ENCODE assay signal across 14 cellular contexts in genomic region chr9:98551511-98552286, GRCh38.
DNase-seq lines count a peak whose midpoint lies in the region; FAIRE-seq and TF ChIP-seq lines count a peak whose summit lies in the region.
"Had no signal": no experiment of that assay in that cellular context is flagged by ENCODE, and none has a peak within 500 bp of the region (broad histone marks: within the 10 kb centered on the region; RNA-seq: fewer than 3 reads in every experiment).

No MANE protein-coding gene starts in this region.

- WGBS in prostate gland, result 52% methylated on average over 11 of the region's 11 CpGs

- no peaks in the 10 kb centered on the region for H4K20me1 ChIP-seq in astrocyte (ENCODE audit: insufficient read depth, low read length)

- H3K79me2 ChIP-seq in astrocyte (ENCODE audit: insufficient read depth, low read length), result no peaks in the 10 kb centered on the region

- H3K4me1 Mint-ChIP-seq in astrocyte (ENCODE audit: low read depth, unreplicated experiment), result peaks cover 28% of the 10 kb centered on the region
- no peaks in the 10 kb centered on the region for H3K4me1 Mint-ChIP-seq in activated CD4-positive, alpha-beta T cell treated with anti-CD3 and anti-CD28 coated beads, Interleukin-2, amount 10 ng/mL, durations not matched to agents 24 days and 14 days

- POLR2A ChIA-PET in HEK293 (lab: Yijun Ruan, JAX), result no interaction called here

- H3K9ac ChIP-seq in astrocyte (ENCODE audit: low read length), result peak overlapping the region; percentile 46

- H3K27ac Mint-ChIP-seq in astrocyte (ENCODE audit: unreplicated experiment), result peak overlapping the region; percentile 70
- H3K27ac Mint-ChIP-seq in activated CD4-positive, alpha-beta T cell treated with anti-CD3 and anti-CD28 coated beads, Interleukin-2, amount 10 ng/mL, durations not matched to agents 24 days and 14 days, result no peak overlapping the region

- H3K9me3 Mint-ChIP-seq in astrocyte (ENCODE audit: unreplicated experiment), result no peaks in the 10 kb centered on the region
- H3K9me3 Mint-ChIP-seq in activated CD4-positive, alpha-beta T cell treated with anti-CD3 and anti-CD28 coated beads, Interleukin-2, amount 10 ng/mL, durations not matched to agents 24 days and 14 days, result no peaks in the 10 kb centered on the region

- no peak overlapping the region for H2AFZ ChIP-seq in astrocyte (ENCODE audit: low read depth, low read length)

- no peak overlapping the region for H3K27ac ChIP-seq in HEK293 (ENCODE audit: extremely low read depth, low read depth, low read length)
- H3K27ac ChIP-seq in astrocyte (ENCODE audit: low read depth, low read length), result peak overlapping the region; percentile 71
- H3K27ac ChIP-seq in prostate gland, result no peak overlapping the region
- H3K27ac ChIP-seq: lower lobe of right lung, ovary had no signal

- no peaks in the 10 kb centered on the region for H3K36me3 Mint-ChIP-seq in astrocyte (ENCODE audit: low read depth, unreplicated experiment)
- no peaks in the 10 kb centered on the region for H3K36me3 Mint-ChIP-seq in activated CD4-positive, alpha-beta T cell treated with anti-CD3 and anti-CD28 coated beads, Interleukin-2, amount 10 ng/mL, durations not matched to agents 24 days and 14 days (ENCODE audit: low read depth)

- intact Hi-C loops in activated CD4-positive, alpha-beta T cell treated with anti-CD3 and anti-CD28 coated beads, Interleukin-2, amount 10 ng/mL, durations not matched to agents 24 days and 14 days (cut with micrococcal nuclease), result no loop called here
- intact Hi-C loops in prostate gland (cut with DNase I), result no loop called here

- peaks cover 14% of the 10 kb centered on the region for H3K27me3 Mint-ChIP-seq in astrocyte (ENCODE audit: low read depth, unreplicated experiment)
- H3K27me3 Mint-ChIP-seq in activated CD4-positive, alpha-beta T cell treated with anti-CD3 and anti-CD28 coated beads, Interleukin-2, amount 10 ng/mL, durations not matched to agents 24 days and 14 days, result peaks cover 12% of the 10 kb centered on the region

- DNase-seq in A172 (ENCODE audit: low spot score) (peak; percentile 88), astrocyte (ENCODE audit: low read depth) (peak; percentile 99), foreskin fibroblast (peak; percentile 14 to 28), prostate gland (ENCODE audit: low spot score) (no peak), NCI-H82 (lab: John Stamatoyannopoulos, UW) (no peak), NCI-H345 treated with DMSO at 0.1 percent for 48 hours (lab: John Stamatoyannopoulos, UW; ENCODE audit: unreplicated experiment) (no peak)
- DNase-seq in activated CD4-positive, alpha-beta T cell treated with anti-CD3 and anti-CD28 coated beads, Interleukin-2, amount 10 ng/mL, durations not matched to agents 24 days and 14 days, result no peak
- DNase-seq: DMS153; effector CD4-positive, alpha-beta T cell; Kasumi-1; lower lobe of right lung; NCI-H2029; ovary had no signal

- peak; percentile 43 for FAIRE-seq in astrocyte (lab: Jason Lieb, UNC)

- H3K4me3 Mint-ChIP-seq in astrocyte (ENCODE audit: unreplicated experiment), result no peak overlapping the region
- no peak overlapping the region for H3K4me3 Mint-ChIP-seq in activated CD4-positive, alpha-beta T cell treated with anti-CD3 and anti-CD28 coated beads, Interleukin-2, amount 10 ng/mL, durations not matched to agents 24 days and 14 days

- H3K36me3 ChIP-seq in HEK293 (ENCODE audit: control insufficient read depth in 2 of 2, insufficient read depth in 1 of 2, low read length in 2 of 2), result no peaks in the 10 kb centered on the region
- no peaks in the 10 kb centered on the region for H3K36me3 ChIP-seq in astrocyte (ENCODE audit: insufficient read depth, low read length)
- H3K36me3 ChIP-seq in prostate gland, result no peaks in the 10 kb centered on the region
- H3K36me3 ChIP-seq: lower lobe of right lung, ovary had no signal

- CTCF ChIA-PET in HEK293 (lab: Yijun Ruan, JAX), result interaction anchor here (0.7 kb wide), 1 partner anchor 235 kb away, joined by 3 read pairs; no protein-coding TSS in a partner anchor

- H3K9me3 ChIP-seq in HEK293 (ENCODE audit: control insufficient read depth, insufficient read depth, low read depth, low read length) (no peaks in the 10 kb centered on the region), astrocyte (ENCODE audit: insufficient read depth, low read depth, low read length) (no peaks in the 10 kb centered on the region), prostate gland (no peaks in the 10 kb centered on the region)
- H3K9me3 ChIP-seq: lower lobe of right lung, ovary had no signal

- H3K4me1 ChIP-seq in HEK293 (ENCODE audit: control insufficient read depth, insufficient read depth, low read length) (no peaks in the 10 kb centered on the region), astrocyte (ENCODE audit: insufficient read depth, low read length) (peaks cover 30% of the 10 kb centered on the region), prostate gland (replicated peaks) (no peaks in the 10 kb centered on the region)
- H3K4me1 ChIP-seq: lower lobe of right lung had no signal

- no peak for TF ChIP-seq POLR2A in prostate gland (IDR thresholded peaks at IDR 0.05)

- H3K4me3 ChIP-seq in HEK293 (ENCODE audit: low read depth, low read length), result no peak overlapping the region
- no peak overlapping the region for H3K4me3 ChIP-seq in astrocyte (ENCODE audit: insufficient read depth, low read depth, low read length)
- H3K4me3 ChIP-seq in foreskin fibroblast (ENCODE audit: low read depth in 1 of 2, low read length in 2 of 2), result no peak overlapping the region
- H3K4me3 ChIP-seq in prostate gland, result no peak overlapping the region
- H3K4me3 ChIP-seq: lower lobe of right lung, ovary had no signal

- H3K4me2 ChIP-seq in astrocyte (ENCODE audit: low read length), result peak overlapping the region; percentile 70

- H3K27me3 ChIP-seq in astrocyte (ENCODE audit: insufficient read depth, low read length) (no peaks in the 10 kb centered on the region), prostate gland (replicated peaks; ENCODE audit: insufficient read depth) (no peaks in the 10 kb centered on the region)
- H3K27me3 ChIP-seq: ovary had no signal

- TF ChIP-seq CTCF in HEK293 (tag by site-specific recombination; IDR thresholded peaks at IDR 0.05) (no peak), astrocyte (IDR thresholded peaks at IDR 0.05; ENCODE audit: insufficient read depth, low read depth, low read length) (no peak), foreskin fibroblast (IDR thresholded peaks at IDR 0.05; ENCODE audit: low read depth, low read length) (no peak), prostate gland (IDR thresholded peaks at IDR 0.05) (no peak)

TF ChIP-seq in HEK293, 187 proteins besides CTCF, POLR2A, EP300 and RAD21:
- TF ChIP-seq, protein P1, sequence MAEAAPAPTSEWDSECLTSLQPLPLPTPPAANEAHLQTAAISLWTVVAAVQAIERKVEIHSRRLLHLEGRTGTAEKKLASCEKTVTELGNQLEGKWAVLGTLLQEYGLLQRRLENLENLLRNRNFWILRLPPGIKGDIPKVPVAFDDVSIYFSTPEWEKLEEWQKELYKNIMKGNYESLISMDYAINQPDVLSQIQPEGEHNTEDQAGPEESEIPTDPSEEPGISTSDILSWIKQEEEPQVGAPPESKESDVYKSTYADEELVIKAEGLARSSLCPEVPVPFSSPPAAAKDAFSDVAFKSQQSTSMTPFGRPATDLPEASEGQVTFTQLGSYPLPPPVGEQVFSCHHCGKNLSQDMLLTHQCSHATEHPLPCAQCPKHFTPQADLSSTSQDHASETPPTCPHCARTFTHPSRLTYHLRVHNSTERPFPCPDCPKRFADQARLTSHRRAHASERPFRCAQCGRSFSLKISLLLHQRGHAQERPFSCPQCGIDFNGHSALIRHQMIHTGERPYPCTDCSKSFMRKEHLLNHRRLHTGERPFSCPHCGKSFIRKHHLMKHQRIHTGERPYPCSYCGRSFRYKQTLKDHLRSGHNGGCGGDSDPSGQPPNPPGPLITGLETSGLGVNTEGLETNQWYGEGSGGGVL (tag by site-specific recombination; IDR thresholded peaks at IDR 0.05), result no peak
- TF ChIP-seq ZIC2 (tag by site-specific recombination; IDR thresholded peaks at IDR 0.05), result peak; percentile 24; the same call in 1 of the 2 replicates

Comparison
In these comparisons a context has a peak if more than half of its experiments do, and no peak if none do; other contexts are left out.
1. DNase-seq: peak in A172 (single experiment), astrocyte (single experiment) and foreskin fibroblast (2 of 2); none in activated CD4-positive, alpha-beta T cell treated with anti-CD3 and anti-CD28 coated beads, Interleukin-2, amount 10 ng/mL, durations not matched to agents 24 days and 14 days (single experiment), prostate gland (single experiment), NCI-H82 (single experiment) and NCI-H345 treated with DMSO at 0.1 percent for 48 hours (single experiment).